In the genomic region with DNA sequence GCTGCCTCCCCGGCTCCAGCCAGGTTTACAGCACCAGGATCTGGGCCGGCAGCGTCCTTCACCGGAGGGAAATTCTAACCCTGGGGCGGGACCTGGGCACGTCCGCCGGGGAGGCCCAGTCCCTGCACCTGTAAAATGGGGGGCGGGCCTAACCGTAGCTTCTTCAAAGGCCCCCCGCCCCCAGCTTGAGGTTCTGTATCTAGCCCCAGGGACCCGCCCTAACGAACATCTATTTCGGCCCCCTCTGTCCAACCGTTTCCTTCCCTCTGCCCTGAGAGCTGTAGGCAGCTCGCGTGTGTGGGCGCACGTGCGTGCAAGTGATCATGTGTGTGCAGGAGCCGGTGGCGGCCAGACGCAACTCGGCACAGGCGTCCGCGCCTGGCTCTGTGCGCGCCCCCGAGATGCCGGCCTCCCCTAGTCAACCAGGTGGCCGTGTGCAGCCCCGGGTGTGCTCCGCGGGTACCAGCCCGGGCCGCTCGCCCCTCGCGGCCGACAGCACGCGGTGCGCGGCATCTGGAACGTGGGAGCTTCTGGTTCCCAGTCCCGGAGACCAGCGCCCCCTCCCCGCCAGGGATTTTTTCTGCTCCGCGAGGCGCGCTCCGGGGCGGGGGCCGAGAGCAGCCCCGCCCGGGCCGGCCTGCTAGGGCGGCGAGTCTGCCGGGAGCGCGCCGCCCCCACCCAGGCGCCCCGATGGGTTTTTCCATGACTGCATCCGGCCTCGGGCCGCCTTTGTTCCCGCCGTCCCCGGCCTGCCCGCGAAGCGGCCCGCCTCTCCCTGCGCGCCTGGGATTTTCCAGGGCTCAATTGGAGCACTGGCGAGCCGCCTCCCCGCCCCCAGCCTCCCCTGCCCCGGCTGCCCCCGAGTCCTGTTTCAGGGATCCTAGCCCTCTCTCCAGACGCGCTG, we compare ENCODE assay signal across 9 cellular contexts. TPM values are rescaled to one million over a fixed set of nuclear protein-coding genes. Genes with fewer than 3 reads are reported as not detected.
A peak's percentile ranks its signal among the peaks of the same experiment; 100 is the strongest.
DNase-seq lines count a peak whose midpoint lies in the region; ATAC-seq and TF ChIP-seq lines count a peak whose summit lies in the region.
"Had no signal": no experiment of that assay in that cellular context is flagged by ENCODE, and none has a peak within 500 bp of the region (broad histone marks: within the 10 kb centered on the region; RNA-seq: fewer than 3 reads in every experiment).

No MANE protein-coding gene starts in this region.

- peaks cover 44% of the 10 kb centered on the region for H3K4me1 Mint-ChIP-seq in activated CD4-positive, alpha-beta memory T cell treated with anti-CD3 and anti-CD28 coated beads for 36 hours (ENCODE audit: low read depth)

- H3K4me3 Mint-ChIP-seq in activated CD4-positive, alpha-beta memory T cell treated with anti-CD3 and anti-CD28 coated beads for 36 hours = peak overlapping the region; percentile 76

- H3K9me3 ChIP-seq in ectodermal cell (ENCODE audit: control insufficient read depth, low read length) = no peaks in the 10 kb centered on the region

- H3K36me3 ChIP-seq in ectodermal cell (ENCODE audit: control insufficient read depth, insufficient read depth, low read length) = no peaks in the 10 kb centered on the region

- WGBS in ectodermal cell, 2 experiments = 1% methylated on average over 86 of the region's 86 CpGs

- H3K4me3 ChIP-seq in AG09309 (ENCODE audit: control insufficient read depth, low read depth, low read length) = peak overlapping the region; percentile 38
- peak overlapping the region; percentile 43 for H3K4me3 ChIP-seq in ectodermal cell (ENCODE audit: insufficient read depth, low read depth, low read length)
- H3K4me3 ChIP-seq: SK-N-MC had no signal

- no peak for TF ChIP-seq CTCF in AG09309 (IDR thresholded peaks at IDR 0.05; ENCODE audit: control insufficient read depth, insufficient read depth, low read depth, low read length, missing control alignments)

- H3K9me3 Mint-ChIP-seq in activated CD4-positive, alpha-beta memory T cell treated with anti-CD3 and anti-CD28 coated beads for 36 hours = no peaks in the 10 kb centered on the region

- ATAC-seq in GM18867 (IDR thresholded peaks at IDR 0.05; ENCODE audit: unreplicated experiment) (peak; percentile 62), HG03064 (IDR thresholded peaks at IDR 0.05; ENCODE audit: low read depth, unreplicated experiment) (peak; percentile 65)

- no peaks in the 10 kb centered on the region for H3K36me3 Mint-ChIP-seq in activated CD4-positive, alpha-beta memory T cell treated with anti-CD3 and anti-CD28 coated beads for 36 hours

- H3K27me3 Mint-ChIP-seq in activated CD4-positive, alpha-beta memory T cell treated with anti-CD3 and anti-CD28 coated beads for 36 hours = no peaks in the 10 kb centered on the region

- peak overlapping the region; percentile 97 for H3K27ac ChIP-seq in ectodermal cell (ENCODE audit: insufficient read depth, low read depth, low read length, poor library complexity, severe bottlenecking)
- H3K27ac ChIP-seq: SK-N-MC had no signal

- POLR2A ChIA-PET in activated CD4-positive, alpha-beta memory T cell treated with anti-CD3 and anti-CD28 coated beads for 36 hours (lab: Charles Lee) = interaction anchor here (0.8 to 5.3 kb wide), 18 partner anchors 8 to 172 kb away, joined by 3 to 98 read pairs (median 6); partner anchors contain the start of genes COPS7B, NCL and PTMA

- H3K4me1 ChIP-seq in ectodermal cell (ENCODE audit: control insufficient read depth, insufficient read depth, low read length) = peaks cover 32% of the 10 kb centered on the region

- intact Hi-C loops in activated CD4-positive, alpha-beta memory T cell treated with anti-CD3 and anti-CD28 coated beads for 36 hours (cut with micrococcal nuclease) = loop anchor here (5.0 kb wide), 1 partner anchor 557 kb away; the partner anchor contains the start of gene PSMD1

- CTCF ChIA-PET in activated CD4-positive, alpha-beta memory T cell treated with anti-CD3 and anti-CD28 coated beads for 36 hours (lab: Charles Lee) = interaction anchor here (1.0 to 8.5 kb wide), 14 partner anchors 8 to 1084 kb away, joined by 3 to 210 read pairs (median 4); partner anchors contain the start of genes COPS7B and PTMA

- H3K27me3 ChIP-seq in ectodermal cell (ENCODE audit: control insufficient read depth, insufficient read depth, low read length, poor library complexity, severe bottlenecking) = no peaks in the 10 kb centered on the region

- H3K27ac Mint-ChIP-seq in activated CD4-positive, alpha-beta memory T cell treated with anti-CD3 and anti-CD28 coated beads for 36 hours = peak overlapping the region; percentile 98

- DNase-seq in AG09309 (ENCODE audit: low read depth) (no peak), NCI-H510A treated with DMSO at 0.1 percent for 48 hours (lab: John Stamatoyannopoulos, UW) (peak; percentile 99), lung microvascular endothelial cell (ENCODE audit: low read depth in 2 of 2) (peak; percentile 92 to 97)
- DNase-seq in activated CD4-positive, alpha-beta memory T cell treated with anti-CD3 and anti-CD28 coated beads for 36 hours = peak; percentile 90
- peak; percentile 33 to 77 (median 55) for DNase-seq in stimulated activated CD4-positive, alpha-beta T cell treated with anti-CD3 and anti-CD28 coated beads, TNF-alpha, amount 100 ng/mL, for 1 hour (ENCODE audit: low read depth in 3 of 3, low spot score in 1 of 3)

RNA-seq across cellular contexts. Expression of gene TEX44, which starts 21.2 kb away (rescaled TPM):
- not detected for total RNA-seq in activated CD4-positive, alpha-beta memory T cell treated with anti-CD3 and anti-CD28 coated beads for 36 hours
- not detected for polyA plus RNA-seq in ectodermal cell (2013, experiment 1 of 4)
- polyA plus RNA-seq in ectodermal cell (2013, experiment 2 of 4) = not detected
- not detected for polyA plus RNA-seq in ectodermal cell (2013, experiment 3 of 4)
- not detected for polyA plus RNA-seq in ectodermal cell (2013, experiment 4 of 4)
- total RNA-seq in lung microvascular endothelial cell = not detected in 2 replicates
